Comparison of ENCODE assay signal across 9 cellular contexts in genomic region chr11:75347781-75348613, GRCh38. TPM values are rescaled to one million over a fixed set of nuclear protein-coding genes. Genes with fewer than 3 reads are reported as not detected.
DNase-seq lines count a peak whose midpoint lies in the region; ATAC-seq lines count a peak whose summit lies in the region.
"Had no signal": no experiment of that assay in that cellular context is flagged by ENCODE, and none has a peak within 500 bp of the region (broad histone marks: within the 10 kb centered on the region; RNA-seq: fewer than 3 reads in every experiment).

No MANE protein-coding gene starts in this region.

- no peak for ATAC-seq in T-helper 17 cell
- peak; percentile 4 for ATAC-seq in left ventricle myocardium superior
- ATAC-seq in GM21360 (IDR thresholded peaks at IDR 0.05; ENCODE audit: unreplicated experiment), result no peak
- ATAC-seq in HG02623 (IDR thresholded peaks at IDR 0.05; ENCODE audit: unreplicated experiment), result no peak
- ATAC-seq: mucosa of descending colon had no signal

- intact Hi-C loops in left ventricle myocardium superior (cut with micrococcal nuclease), result no loop called here

- H3K9ac ChIP-seq in subcutaneous abdominal adipose tissue (ENCODE audit: low read length in 5 of 5), result peak overlapping the region; percentile 22 to 48 (median 44)

- H3K4me1 ChIP-seq in subcutaneous abdominal adipose tissue (ENCODE audit: control insufficient read depth in 5 of 5, insufficient read depth in 5 of 5, low read length in 5 of 5), result peaks cover 53 to 98% (median 94%) of the 10 kb centered on the region in 5 donors

- peak overlapping the region; percentile 100 for H3K27ac ChIP-seq in subcutaneous abdominal adipose tissue (ENCODE audit: low read depth, low read length)

- peaks cover 69% of the 10 kb centered on the region for H3K4me1 Mint-ChIP-seq in T-helper 17 cell

- H3K4me3 Mint-ChIP-seq in T-helper 17 cell, result peak overlapping the region; percentile 28

- DNase-seq in SHP77 (lab: John Stamatoyannopoulos, UW) (peak; percentile 52 to 65), SHP77 treated with DMSO at 0.1 percent for 48 hours (lab: John Stamatoyannopoulos, UW) (no peak), T-helper 17 cell (no peak), left ventricle myocardium superior (peak; percentile 52), KBM-7 (no peak)

- H3K36me3 Mint-ChIP-seq in T-helper 17 cell (ENCODE audit: low read depth), result peaks cover 4% of the 10 kb centered on the region

- H3K27me3 Mint-ChIP-seq in T-helper 17 cell, result no peaks in the 10 kb centered on the region

- H3K9me3 ChIP-seq in T-helper 17 cell (ENCODE audit: control insufficient read depth, low read length, poor library complexity, severe bottlenecking) (no peaks in the 10 kb centered on the region), subcutaneous abdominal adipose tissue (ENCODE audit: control insufficient read depth in 5 of 5, low read length in 5 of 5) (no peaks in the 10 kb centered on the region)
- H3K9me3 ChIP-seq: mucosa of descending colon had no signal

- peak overlapping the region; percentile 75 for H3K27ac Mint-ChIP-seq in T-helper 17 cell

- H3K4me3 ChIP-seq in subcutaneous abdominal adipose tissue (ENCODE audit: low read depth in 1 of 5, low read length in 5 of 5), result peak overlapping the region in 3 of 5 donors; percentile 9 to 22 (median 13)
- H3K4me3 ChIP-seq: mucosa of descending colon had no signal

- peaks cover 0 to 5% (median 4%) of the 10 kb centered on the region in 5 donors for H3K36me3 ChIP-seq in subcutaneous abdominal adipose tissue (ENCODE audit: control insufficient read depth in 5 of 5, insufficient read depth in 5 of 5, low read length in 5 of 5)

- in situ Hi-C loops in KBM-7 (cut with MboI; ENCODE audit: low pct_unique_long_range_greater_than_20kb, low sequenced_read_pairs), result no loop called here

- no peaks in the 10 kb centered on the region for H3K27me3 ChIP-seq in subcutaneous abdominal adipose tissue (ENCODE audit: control insufficient read depth in 5 of 5, insufficient read depth in 4 of 5, low read length in 5 of 5)

RNA-seq across cellular contexts. Expression of gene ARRB1, which starts 3.5 kb away (rescaled TPM):
- total RNA-seq in T-helper 17 cell, result 10 to 100 TPM; 26.3 to 39.6 TPM
- total RNA-seq in left ventricle myocardium superior, result 26.5 TPM

RNA-seq across cellular contexts. Expression of gene RPS3, which starts 51.3 kb away (rescaled TPM):
- total RNA-seq in T-helper 17 cell (1,000 to 10,000 TPM; 4,448 to 4,546 TPM), left ventricle myocardium superior (874 TPM)

Comparison
In these comparisons a context has a peak if more than half of its experiments do, and no peak if none do; other contexts are left out.
1. DNase-seq: peak in SHP77 (2 of 2) and left ventricle myocardium superior (single experiment); none in SHP77 treated with DMSO at 0.1 percent for 48 hours (single experiment), T-helper 17 cell (0 of 3) and KBM-7 (single experiment).